In genomic region chr6:150528648-150529285, GRCh38 we compare ENCODE assay signal across 8 cellular contexts.
DNase-seq lines count a peak whose midpoint lies in the region; ATAC-seq, FAIRE-seq and TF ChIP-seq lines count a peak whose summit lies in the region.

No MANE protein-coding gene starts in this region.

- no peaks in the 10 kb centered on the region for H3K36me3 ChIP-seq in WERI-Rb-1

- no peak overlapping the region for H3K27ac Mint-ChIP-seq in activated CD4-positive, alpha-beta T cell treated with anti-CD3 and anti-CD28 coated beads for 36 hours
- H3K27ac Mint-ChIP-seq in chondrocyte (ENCODE audit: unreplicated experiment) (peak overlapping the region; percentile 58), osteocyte (ENCODE audit: unreplicated experiment) (no peak overlapping the region)

- no peak for DNase-seq in activated CD4-positive, alpha-beta T cell treated with anti-CD3 and anti-CD28 coated beads for 36 hours
- no peak for DNase-seq in activated CD4-positive, alpha-beta T cell treated with anti-CD3 and anti-CD28 coated beads for 1 hour
- DNase-seq in chondrocyte (ENCODE audit: low spot score) (no peak), left lobe of liver (ENCODE audit: low spot score) (no peak), urothelium cell line (ENCODE audit: low spot score) (peak; percentile 40), osteocyte (ENCODE audit: extremely low spot score, unreplicated experiment) (no peak), middle frontal gyrus (ENCODE audit: extremely low spot score, low spot score) (no peak), WERI-Rb-1 (no peak)

- intact Hi-C loops in activated CD4-positive, alpha-beta T cell treated with anti-CD3 and anti-CD28 coated beads for 36 hours (cut with DNase I, micrococcal nuclease) = no loop called here

- POLR2A ChIA-PET in activated CD4-positive, alpha-beta T cell treated with anti-CD3 and anti-CD28 coated beads for 36 hours (lab: Charles Lee) = interaction anchor here (0.5 kb wide), 1 partner anchor 15 kb away, joined by 3 read pairs; no protein-coding TSS in a partner anchor

- H3K27ac ChIP-seq in WERI-Rb-1 = no peak overlapping the region

- H3K4me3 ChIP-seq in WERI-Rb-1 (ENCODE audit: low read depth, low read length) = no peak overlapping the region

- CTCF ChIA-PET in activated CD4-positive, alpha-beta T cell treated with anti-CD3 and anti-CD28 coated beads for 36 hours (lab: Charles Lee) = no interaction called here

- TF ChIP-seq CTCF in chondrocyte (IDR thresholded peaks at IDR 0.05) (no peak), osteocyte (IDR thresholded peaks at IDR 0.05) (no peak), WERI-Rb-1 (IDR thresholded peaks at IDR 0.05; ENCODE audit: low read depth, low read length) (no peak)

- no peaks in the 10 kb centered on the region for H3K36me3 Mint-ChIP-seq in activated CD4-positive, alpha-beta T cell treated with anti-CD3 and anti-CD28 coated beads for 36 hours (ENCODE audit: low read depth)
- no peaks in the 10 kb centered on the region for H3K36me3 Mint-ChIP-seq in chondrocyte (ENCODE audit: low read depth)
- no peaks in the 10 kb centered on the region for H3K36me3 Mint-ChIP-seq in osteocyte (ENCODE audit: unreplicated experiment)

- no peaks in the 10 kb centered on the region for H3K9me3 ChIP-seq in WERI-Rb-1 (ENCODE audit: severe bottlenecking)

- peak; percentile 30 for ATAC-seq in activated CD4-positive, alpha-beta T cell treated with anti-CD3 and anti-CD28 coated beads for 36 hours
- peak; percentile 82 for ATAC-seq in left lobe of liver

- H3K4me1 Mint-ChIP-seq in activated CD4-positive, alpha-beta T cell treated with anti-CD3 and anti-CD28 coated beads for 36 hours = peaks cover 3% of the 10 kb centered on the region
- H3K4me1 Mint-ChIP-seq in chondrocyte (ENCODE audit: low read depth) (peaks cover 20% of the 10 kb centered on the region), osteocyte (ENCODE audit: unreplicated experiment) (peaks cover 11% of the 10 kb centered on the region)

- H3K9me3 Mint-ChIP-seq in activated CD4-positive, alpha-beta T cell treated with anti-CD3 and anti-CD28 coated beads for 36 hours (ENCODE audit: low read depth) = no peaks in the 10 kb centered on the region
- H3K9me3 Mint-ChIP-seq in chondrocyte (ENCODE audit: low read depth) (no peaks in the 10 kb centered on the region), osteocyte (ENCODE audit: unreplicated experiment) (no peaks in the 10 kb centered on the region)

- H3K27me3 Mint-ChIP-seq in activated CD4-positive, alpha-beta T cell treated with anti-CD3 and anti-CD28 coated beads for 36 hours = peaks cover 9% of the 10 kb centered on the region
- H3K27me3 Mint-ChIP-seq in chondrocyte (ENCODE audit: low read depth) = no peaks in the 10 kb centered on the region
- H3K27me3 Mint-ChIP-seq in osteocyte (ENCODE audit: unreplicated experiment) = peaks cover 4% of the 10 kb centered on the region

- no peaks in the 10 kb centered on the region for H3K27me3 ChIP-seq in WERI-Rb-1 (ENCODE audit: insufficient read depth, low read depth, severe bottlenecking)

- H3K4me3 Mint-ChIP-seq in activated CD4-positive, alpha-beta T cell treated with anti-CD3 and anti-CD28 coated beads for 36 hours = no peak overlapping the region
- H3K4me3 Mint-ChIP-seq in chondrocyte (ENCODE audit: unreplicated experiment) (peak overlapping the region; percentile 3), osteocyte (ENCODE audit: unreplicated experiment) (no peak overlapping the region)

- no peak for FAIRE-seq in urothelium cell line (lab: Jason Lieb, UNC)
